Comparison of ENCODE assay signal across 8 cellular contexts in the genomic region with DNA sequence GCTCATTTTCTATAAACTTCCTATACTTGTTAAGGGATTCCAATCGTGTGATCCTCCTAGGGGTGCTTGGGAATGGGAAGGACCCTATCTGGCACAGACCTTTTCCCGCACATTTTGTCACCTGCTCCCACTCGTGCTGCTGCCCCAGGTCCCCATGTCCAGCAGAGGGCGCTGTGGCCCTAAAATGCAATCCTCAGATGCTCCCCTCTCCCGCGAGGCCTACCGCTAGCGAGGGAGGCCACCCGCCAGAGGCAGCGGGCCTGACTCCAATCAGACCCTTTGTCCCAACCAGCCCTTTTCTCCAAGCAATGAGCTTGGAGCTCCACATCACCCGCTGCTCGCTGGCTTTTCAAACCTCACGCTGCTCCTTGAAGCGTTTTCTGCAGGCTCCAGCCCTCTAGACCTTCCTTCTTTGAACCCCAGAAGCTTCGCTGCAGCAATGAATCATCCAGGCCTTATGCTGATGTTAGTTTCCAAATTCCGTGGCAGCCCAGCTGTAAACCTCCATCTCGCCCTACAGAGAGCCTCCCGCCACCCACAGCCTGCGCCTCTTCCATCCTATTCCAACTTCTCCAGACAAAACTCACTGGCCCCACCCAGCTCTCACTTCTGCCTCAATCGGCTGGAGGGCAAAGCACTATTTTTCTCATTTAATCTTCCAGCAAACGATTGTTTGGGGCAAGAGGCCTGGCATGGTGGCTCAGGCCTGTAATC. TPM values are rescaled to one million over a fixed set of nuclear protein-coding genes. Genes with fewer than 3 reads are reported as not detected.
DNase-seq lines count a peak whose midpoint lies in the region; ATAC-seq, FAIRE-seq and TF ChIP-seq lines count a peak whose summit lies in the region.

No MANE protein-coding gene starts in this region.

- H3K4me1 ChIP-seq in GM23248 (ENCODE audit: insufficient read depth) (peaks cover 20% of the 10 kb centered on the region; the same call in 1 of the 2 replicates), K562 (replicated peaks in 1 of 2; ENCODE audit: control insufficient read depth in 2 of 2, insufficient read depth in 2 of 2, low read length in 2 of 2) (peaks cover 7 to 11% of the 10 kb centered on the region in 2 experiments; a peak in 2 of 5 replicates), skeletal muscle satellite cell (ENCODE audit: control insufficient read depth, insufficient read depth, low read length) (peaks cover 16% of the 10 kb centered on the region)

- intact Hi-C loops in K562 (cut with micrococcal nuclease): loop anchor here (1.0 to 10.0 kb wide), 3 partner anchors 103 to 241 kb away; no protein-coding TSS in a partner anchor

- TF ChIP-seq RAD21 in K562 (CRISPR knock-in tag; conservative IDR thresholded peaks at IDR 0.05 in 1 of 2, IDR thresholded peaks at IDR 0.05 in 1 of 2): peak; percentile 94 to 97

- CTCF ChIA-PET in K562 (lab: Yijun Ruan, JAX; ENCODE audit: low intra/inter-chr PET ratio): interaction anchor here (0.6 to 2.4 kb wide), 4 partner anchors 102 to 331 kb away, joined by 4 to 24 read pairs (median 12); no protein-coding TSS in a partner anchor

- H3K4me3 ChIP-seq in GM23248 (peak overlapping the region; percentile 45), K562 (no peak overlapping the region), skeletal muscle satellite cell (ENCODE audit: low read length) (peak overlapping the region; percentile 33)

- WGBS in GM23248 (ENCODE audit: low coverage in 1 of 2, low lambda C conversion rate in 2 of 2, missing lambda C conversion rate in 2 of 2), 2 experiments: 16 to 19% methylated on average over 21 of the region's 21 CpGs
- 24% methylated on average over 21 of the region's 21 CpGs for WGBS in K562 (ENCODE audit: insufficient coverage, low coverage, missing lambda C conversion rate)

- BruUV-seq in K562 (replicated peaks; lab: Mats Ljungman, UMichigan): no TSS peak

- in situ Hi-C loops in ACHN (cut with HindIII; ENCODE audit: low pct_ligation_motif_present, low pct_unique_long_range_greater_than_20kb, low sequenced_read_pairs) (loop anchor here (25.0 kb wide), 1 partner anchor 104 kb away; no protein-coding TSS in a partner anchor), GM23248 (cut with MboI) (loop anchor here (10.0 to 25.0 kb wide), 2 partner anchors 101 to 321 kb away; partner anchors contain the start of gene UBTF), K562 (cut with MboI) (loop anchor here (5.0 kb wide), 1 partner anchor 139 kb away; no protein-coding TSS in a partner anchor)

- H3K9ac ChIP-seq in GM23248 (peak overlapping the region; percentile 58), K562 (ENCODE audit: insufficient read depth in 1 of 2, low read depth in 2 of 2, low read length in 2 of 2) (no peak overlapping the region), skeletal muscle satellite cell (ENCODE audit: low read depth, low read length) (peak overlapping the region; percentile 52)

- POLR2A ChIA-PET in K562 (lab: Yijun Ruan, JAX): interaction anchor here (0.8 to 1.2 kb wide), 3 partner anchors 11 to 154 kb away, joined by 3 to 4 read pairs (median 3); no protein-coding TSS in a partner anchor

- H3K9me3 ChIP-seq in GM23248 (ENCODE audit: low read depth) (no peaks in the 10 kb centered on the region), K562 (replicated peaks; ENCODE audit: control insufficient read depth, insufficient read depth, low read depth, low read length) (no peaks in the 10 kb centered on the region), skeletal muscle satellite cell (replicated peaks; ENCODE audit: low read length) (no peaks in the 10 kb centered on the region)

- H3F3A ChIP-seq in GM23248 (ENCODE audit: insufficient read depth): 0 out of 2 replicates have a peak, but pooled peaks cover 10% of the 10 kb centered on the region

- no peaks in the 10 kb centered on the region for H3K27me3 ChIP-seq in GM23248 (replicated peaks; ENCODE audit: insufficient read depth)
- H3K27me3 ChIP-seq in K562 (ENCODE audit: control insufficient read depth in 2 of 2, insufficient read depth in 2 of 2, low read length in 2 of 2): peaks cover 0 to 5% of the 10 kb centered on the region in 2 experiments; a peak in 1 of 5 replicates
- peaks cover 3% of the 10 kb centered on the region for H3K27me3 ChIP-seq in skeletal muscle satellite cell (ENCODE audit: control insufficient read depth, insufficient read depth, low read length)

- ATAC-seq in K562 (peak; percentile 97), GM21381 (IDR thresholded peaks at IDR 0.05; ENCODE audit: unreplicated experiment) (no peak)

- TF ChIP-seq EP300 in K562 (IDR thresholded peaks at IDR 0.05; ENCODE audit: low read length): no peak

- H3K4me2 ChIP-seq in GM23248 (ENCODE audit: unreplicated experiment) (peak overlapping the region; percentile 49), K562 (ENCODE audit: insufficient read depth, low read length) (no peak overlapping the region), skeletal muscle satellite cell (ENCODE audit: low read length) (peak overlapping the region; percentile 66)

- no peak for TF ChIP-seq POLR2A in K562 (conservative IDR thresholded peaks at IDR 0.05)

- TF ChIP-seq CTCF in K562 (IDR thresholded peaks at IDR 0.05 in 2 of 3, conservative IDR thresholded peaks at IDR 0.05 in 1 of 3; ENCODE audit: insufficient read depth in 2 of 3, low read depth in 1 of 3, low read length in 3 of 3): peak; percentile 93 to 96 (median 96)

- H2AFZ ChIP-seq in GM23248: peak overlapping the region; percentile 90
- H2AFZ ChIP-seq in K562 (ENCODE audit: low read depth, low read length): peak overlapping the region; percentile 81

- no peaks in the 10 kb centered on the region for H3K9me1 ChIP-seq in K562 (ENCODE audit: control insufficient read depth, insufficient read depth, low read length)

- peak; percentile 92 for FAIRE-seq in K562 (lab: Jason Lieb, UNC)

- peak; percentile 90 for DNase-seq in ACHN
- peak; percentile 91 for DNase-seq in GM23248
- DNase-seq in NCI-H2107 treated with DMSO at 0.1 percent for 48 hours (lab: John Stamatoyannopoulos, UW; ENCODE audit: unreplicated experiment): peak; percentile 47
- peak; percentile 84 for DNase-seq in UCSD-AML1 (lab: John Stamatoyannopoulos, UW; ENCODE audit: unreplicated experiment)
- DNase-seq in K562 (ENCODE audit: extremely low read depth in 1 of 4, low spot score in 3 of 4): peak; percentile 92 to 93 (median 92)
- peak; percentile 94 for DNase-seq in iPS-NIHi11 (ENCODE audit: low spot score)

- H3K27ac ChIP-seq in GM23248 (peak overlapping the region; percentile 42), K562 (ENCODE audit: extremely low read depth, low read depth, low read length) (no peak overlapping the region)

- H3K9me2 ChIP-seq in GM23248 (ENCODE audit: insufficient read depth): no peaks in the 10 kb centered on the region

- no peaks in the 10 kb centered on the region for H3K79me2 ChIP-seq in GM23248 (ENCODE audit: insufficient read depth)
- no peaks in the 10 kb centered on the region for H3K79me2 ChIP-seq in K562 (ENCODE audit: control insufficient read depth, insufficient read depth, low read length)

- no peaks in the 10 kb centered on the region for H3K36me3 ChIP-seq in GM23248 (ENCODE audit: low read depth)
- no peaks in the 10 kb centered on the region for H3K36me3 ChIP-seq in K562 (ENCODE audit: control insufficient read depth, insufficient read depth, low read length)
- H3K36me3 ChIP-seq in skeletal muscle satellite cell (ENCODE audit: insufficient read depth, low read length): no peaks in the 10 kb centered on the region

- H4K20me1 ChIP-seq in GM23248 (ENCODE audit: insufficient read depth): no peaks in the 10 kb centered on the region
- no peaks in the 10 kb centered on the region for H4K20me1 ChIP-seq in K562 (replicated peaks; ENCODE audit: control insufficient read depth, insufficient read depth, low read length)

RNA-seq across cellular contexts. Expression of gene FZD2, which starts 23.6 kb away (rescaled TPM):
- 13.4 and 21.4 TPM in 2 replicates for total RNA-seq in GM23248 (2014; rRNA removed; shearing (Covaris generic))
- polyA plus RNA-seq in GM23248 (2016; fragmentation: Nextera tagmentation; extraction: Ambion mirVana): 6.3 and 7.1 TPM in 2 replicates
- 1.3 and 4.1 TPM in 2 replicates for total RNA-seq in K562 (2011; cell fraction: chromatin; rRNA removed; ENCODE audit: low replicate concordance)
- 7.2 and 8.2 TPM in 2 replicates for total RNA-seq in K562 (2011; cell fraction: nucleolus; rRNA removed)
- 2.8 and 3.5 TPM in 2 replicates for total RNA-seq in K562 (2011; cell fraction: nucleoplasm; rRNA removed)
- total RNA-seq in K562 (2014; rRNA removed): 1.1 and 1.2 TPM in 2 replicates
- total RNA-seq in K562 (2014; rRNA removed; fragmentation: Illumina TruSeq; extraction: Trizol): 0.10 and 0.11 TPM in 2 replicates
- total RNA-seq in K562 (2015; rRNA removed; fragmentation: Illumina TruSeq; extraction: Trizol): 0.68 and 1.1 TPM in 2 replicates
- total RNA-seq in K562 (2021): 3.5 and 3.7 TPM in 2 replicates
- 1.8 and 3.1 TPM in 2 replicates for polyA plus RNA-seq in K562 (2011; rRNA removed)
- polyA plus RNA-seq in K562 (2011; cell fraction: cytosol; rRNA removed): 6.1 and 11.5 TPM in 2 replicates
- polyA plus RNA-seq in K562 (2011; cell fraction: nucleus; rRNA removed): 4.8 and 5.5 TPM in 2 replicates
- 2.8 and 5.2 TPM in 2 replicates for polyA plus RNA-seq in K562 (2012)
- polyA plus RNA-seq in K562 (2014; fragmentation: Illumina TruSeq; extraction: Trizol): 0.31 and 1.5 TPM in 2 replicates
- polyA plus RNA-seq in K562 (2014; fragmentation: Nextera tagmentation; extraction: Ambion mirVana): under 1 TPM in 1 of 2 experiments, not detected in 1; 0.03 TPM
- 2.1 and 4.5 TPM in 2 replicates for polyA plus RNA-seq in K562 (2014; rRNA removed)
- 1.1 and 2.1 TPM in 2 replicates for polyA minus RNA-seq in K562 (2011; rRNA and poly(A)+ RNA removed)
- 4.9 and 6.1 TPM in 2 replicates for polyA minus RNA-seq in K562 (2011; cell fraction: cytosol; rRNA and poly(A)+ RNA removed)
- polyA minus RNA-seq in K562 (2011; cell fraction: nucleus; rRNA and poly(A)+ RNA removed): 2.3 and 3.8 TPM in 2 replicates
- total RNA-seq in skeletal muscle satellite cell (2012; rRNA removed): 1.3 and 3.9 TPM in 2 replicates

RNA-seq across cellular contexts. Expression of gene GPATCH8, which starts 30.5 kb away (rescaled TPM):
- 18.0 and 24.7 TPM in 2 replicates for total RNA-seq in GM23248 (2014; rRNA removed; shearing (Covaris generic))
- polyA plus RNA-seq in GM23248 (2016; fragmentation: Nextera tagmentation; extraction: Ambion mirVana) (28.4 and 29.4 TPM in 2 replicates), K562 (2011; rRNA removed) (10.6 and 17.3 TPM in 2 replicates), K562 (2014; fragmentation: Illumina TruSeq; extraction: Trizol) (22.2 and 24.8 TPM in 2 replicates), K562 (2014; fragmentation: Nextera tagmentation; extraction: Ambion mirVana) (10 to 100 TPM; 12.0 to 13.2 TPM), K562 (2014; rRNA removed) (14.5 and 15.6 TPM in 2 replicates)
- 35.5 and 88.3 TPM in 2 replicates for total RNA-seq in K562 (2011; cell fraction: chromatin; rRNA removed; ENCODE audit: low replicate concordance)
- total RNA-seq in K562 (2011; cell fraction: nucleolus; rRNA removed): 15.8 and 25.9 TPM in 2 replicates
- total RNA-seq in K562 (2011; cell fraction: nucleoplasm; rRNA removed): 46.9 and 79.0 TPM in 2 replicates
- total RNA-seq in K562 (2014; rRNA removed) (11.6 and 12.5 TPM in 2 replicates), K562 (2014; rRNA removed; fragmentation: Illumina TruSeq; extraction: Trizol) (12.7 and 16.6 TPM in 2 replicates), K562 (2015; rRNA removed; fragmentation: Illumina TruSeq; extraction: Trizol) (12.9 and 14.1 TPM in 2 replicates), K562 (2021) (25.6 and 29.6 TPM in 2 replicates)
- 7.8 and 9.3 TPM in 2 replicates for polyA plus RNA-seq in K562 (2011; cell fraction: cytosol; rRNA removed)
- 17.6 and 18.6 TPM in 2 replicates for polyA plus RNA-seq in K562 (2011; cell fraction: nucleus; rRNA removed)
- polyA plus RNA-seq in K562 (2012): 14.7 and 15.0 TPM in 2 replicates
- polyA minus RNA-seq in K562 (2011; rRNA and poly(A)+ RNA removed): 29.9 and 35.0 TPM in 2 replicates
- 12.0 and 17.7 TPM in 2 replicates for polyA minus RNA-seq in K562 (2011; cell fraction: cytosol; rRNA and poly(A)+ RNA removed)
- polyA minus RNA-seq in K562 (2011; cell fraction: nucleus; rRNA and poly(A)+ RNA removed): 11.8 and 15.6 TPM in 2 replicates
- 15.1 and 15.7 TPM in 2 replicates for total RNA-seq in skeletal muscle satellite cell (2012; rRNA removed)

Comparison
In these comparisons a context has a peak if more than half of its experiments do, and no peak if none do; other contexts are left out.
1. H3K9ac ChIP-seq: peak in GM23248 (single experiment) and skeletal muscle satellite cell (single experiment); none in K562 (0 of 2).
2. Peak in every context shown above with its lines, with median percentiles within 50 percentile points of each other: DNase-seq.